Comparison of ENCODE assay signal across 8 cellular contexts in genomic region chr14:60657609-60657983, GRCh38. TPM values are rescaled to one million over a fixed set of nuclear protein-coding genes. Genes with fewer than 3 reads are reported as not detected.
DNase-seq lines count a peak whose midpoint lies in the region; ATAC-seq and TF ChIP-seq lines count a peak whose summit lies in the region.

No MANE protein-coding gene starts in this region.

- H3K27me3 ChIP-seq in Peyer's patch, result peaks cover 0 to 36% of the 10 kb centered on the region in 2 donors

- no peaks in the 10 kb centered on the region for H3K36me3 ChIP-seq in Peyer's patch

- H3K27ac ChIP-seq in Peyer's patch, result no peak overlapping the region
- peak overlapping the region in 9 of 21 experiments; percentile 4 to 55 (median 36) for H3K27ac ChIP-seq in skin epidermis

- TF ChIP-seq POLR2A in Peyer's patch (IDR thresholded peaks at IDR 0.05), result no peak

- H3K9me3 ChIP-seq in Peyer's patch, result peaks cover 0 to 6% (median 0%) of the 10 kb centered on the region in 4 donors

- peaks cover 0 to 20% (median 6%) of the 10 kb centered on the region in 4 donors for H3K4me1 ChIP-seq in Peyer's patch

- DNase-seq in DMS53 (lab: John Stamatoyannopoulos, UW) (peak; percentile 63), DMS53 treated with DMSO at 0.1 percent for 48 hours (lab: John Stamatoyannopoulos, UW; ENCODE audit: unreplicated experiment) (no peak), Peyer's patch (peak in 1 of 3 donors; percentile 44), fibroblast of villous mesenchyme (ENCODE audit: low read depth) (no peak), NCI-H524 treated with DMSO at 0.1 percent for 48 hours (lab: John Stamatoyannopoulos, UW) (no peak)
- DNase-seq in stimulated activated CD4-positive, alpha-beta T cell treated with anti-CD3 and anti-CD28 coated beads, Interleukin-4, amount 100 ng/mL, for 24 hours, result no peak

- no peak for ATAC-seq in HG03342 (IDR thresholded peaks at IDR 0.05; ENCODE audit: unreplicated experiment)

- TF ChIP-seq CTCF in Peyer's patch (IDR thresholded peaks at IDR 0.05), result no peak
- no peak for TF ChIP-seq CTCF in fibroblast of villous mesenchyme (IDR thresholded peaks at IDR 0.05; ENCODE audit: insufficient read depth, low read depth, low read length)

- H3K4me3 ChIP-seq in Peyer's patch (peak overlapping the region; percentile 39 to 59 (median 52)), fibroblast of villous mesenchyme (ENCODE audit: low read depth, low read length) (peak overlapping the region; percentile 78), skin epidermis (peak overlapping the region; percentile 31 to 59 (median 42))

RNA-seq across cellular contexts. Expression of gene SIX1, which starts 8.3 kb away (rescaled TPM):
- total RNA-seq in Peyer's patch (not detected), fibroblast of villous mesenchyme (under 0.01 and 0.64 TPM in 2 replicates)
